8 cellular contexts compared by ENCODE assay signal in the genomic region with DNA sequence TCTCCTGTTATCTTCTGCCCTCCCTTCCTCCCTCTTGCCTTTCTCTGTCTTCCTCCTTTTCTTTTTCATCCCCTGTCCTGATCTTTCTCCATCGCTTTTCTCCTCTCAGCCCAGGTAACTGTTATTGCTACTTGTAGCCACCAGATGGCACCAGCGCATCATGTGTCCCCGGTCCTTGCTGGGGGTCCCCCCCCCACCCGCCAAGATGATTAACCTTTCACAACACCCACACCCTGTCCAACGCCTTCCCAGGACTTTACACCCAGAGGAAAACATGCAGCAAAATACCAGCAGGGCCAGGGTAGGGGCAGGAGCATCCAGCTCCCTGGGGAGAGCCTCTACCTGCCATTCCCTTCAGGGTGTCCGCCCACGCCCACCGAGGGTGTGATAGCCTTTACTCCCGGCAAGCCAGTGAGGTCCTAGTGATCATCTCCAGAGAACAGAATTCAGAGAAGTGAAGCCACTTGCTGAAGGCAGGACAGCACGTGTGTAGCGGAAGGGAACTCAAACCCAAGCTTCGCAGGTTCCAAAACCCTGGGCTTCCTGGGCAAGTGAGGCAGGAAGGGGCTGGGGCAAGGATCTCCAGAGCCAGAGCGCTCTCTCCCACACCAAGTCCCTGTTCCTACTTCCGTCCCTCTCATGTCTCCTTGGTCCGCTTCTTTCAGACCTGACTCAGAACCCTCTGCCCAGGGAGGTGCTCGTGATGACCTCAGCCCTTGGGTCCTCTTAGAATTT. TPM values are rescaled to one million over a fixed set of nuclear protein-coding genes. Genes with fewer than 3 reads are reported as not detected.
DNase-seq lines count a peak whose midpoint lies in the region; ATAC-seq lines count a peak whose summit lies in the region.

No MANE protein-coding gene starts in this region.

- no peak overlapping the region for H3K27ac ChIP-seq in effector memory CD4-positive, alpha-beta T cell (ENCODE audit: insufficient read depth, low read length, poor library complexity, severe bottlenecking)

- no peaks in the 10 kb centered on the region for H3K36me3 ChIP-seq in effector memory CD4-positive, alpha-beta T cell (ENCODE audit: control insufficient read depth, insufficient read depth, low read length)

- POLR2A ChIA-PET in naive thymus-derived CD8-positive, alpha-beta T cell (lab: Charles Lee): interaction anchor here (1.4 kb wide), 1 partner anchor 136 kb away, joined by 5 read pairs; no protein-coding TSS in a partner anchor

- peaks cover 3 to 7% (median 6%) of the 10 kb centered on the region in 4 donors for H3K4me1 Mint-ChIP-seq in naive thymus-derived CD8-positive, alpha-beta T cell

- no peak overlapping the region for H3K27ac Mint-ChIP-seq in naive thymus-derived CD8-positive, alpha-beta T cell

- no peaks in the 10 kb centered on the region for H3K9me3 Mint-ChIP-seq in naive thymus-derived CD8-positive, alpha-beta T cell

- peak; percentile 63 to 69 for ATAC-seq in naive thymus-derived CD8-positive, alpha-beta T cell
- ATAC-seq in stimulated activated naive CD8-positive, alpha-beta T cell treated with anti-CD3 and anti-CD28 coated beads, Interleukin-15, Interleukin-2, amounts not matched to agents 100 U/mL and 50 U/mL, for 24 hours: peak; percentile 30
- ATAC-seq in HG02884 (IDR thresholded peaks at IDR 0.05; ENCODE audit: unreplicated experiment): no peak

- H3K4me3 ChIP-seq in effector memory CD4-positive, alpha-beta T cell (ENCODE audit: insufficient read depth, low read depth, low read length, poor library complexity, severe bottlenecking): no peak overlapping the region

- no peaks in the 10 kb centered on the region for H3K27me3 ChIP-seq in effector memory CD4-positive, alpha-beta T cell (replicated peaks; ENCODE audit: control insufficient read depth, insufficient read depth, low read length, poor library complexity, severe bottlenecking)

- H3K4me3 Mint-ChIP-seq in naive thymus-derived CD8-positive, alpha-beta T cell: no peak overlapping the region

- DNase-seq in SKM-1 treated with dmso at 0.1 percent for 144 hours (lab: John Stamatoyannopoulos, UW; ENCODE audit: unreplicated experiment) (peak; percentile 37), SKM-1 (lab: John Stamatoyannopoulos, UW; ENCODE audit: unreplicated experiment) (no peak), NCI-H2196 (lab: John Stamatoyannopoulos, UW; ENCODE audit: unreplicated experiment) (peak; percentile 64)
- peak; percentile 40 to 60 for DNase-seq in activated CD4-positive, alpha-beta T cell treated with anti-CD3 and anti-CD28 coated beads, Interleukin-2, amount 50 U/mL, for 48 hours
- DNase-seq in effector memory CD4-positive, alpha-beta T cell: peak; percentile 11 to 36 (median 19)
- DNase-seq in naive thymus-derived CD8-positive, alpha-beta T cell: peak; percentile 44 to 70 (median 60)
- DNase-seq in stimulated activated naive CD8-positive, alpha-beta T cell treated with anti-CD3 and anti-CD28 coated beads, Interleukin-15, Interleukin-2, amounts not matched to agents 100 U/mL and 50 U/mL, for 24 hours: peak; percentile 62

- no peaks in the 10 kb centered on the region for H3K9me3 ChIP-seq in effector memory CD4-positive, alpha-beta T cell (ENCODE audit: control insufficient read depth, low read length)

- no peaks in the 10 kb centered on the region for H3K4me1 ChIP-seq in effector memory CD4-positive, alpha-beta T cell (ENCODE audit: control insufficient read depth, insufficient read depth, low read length, poor library complexity, severe bottlenecking)

- H3K36me3 Mint-ChIP-seq in naive thymus-derived CD8-positive, alpha-beta T cell: no peaks in the 10 kb centered on the region

- peaks cover 6 to 13% (median 9%) of the 10 kb centered on the region in 5 donors for H3K27me3 Mint-ChIP-seq in naive thymus-derived CD8-positive, alpha-beta T cell

RNA-seq across cellular contexts. Expression of a gene that starts 13.4 kb away (rescaled TPM):
- total RNA-seq in naive thymus-derived CD8-positive, alpha-beta T cell: not detected
- not detected for polyA plus RNA-seq in naive thymus-derived CD8-positive, alpha-beta T cell
